Comparison of ENCODE assay signal across 19 cellular contexts in the genomic region with DNA sequence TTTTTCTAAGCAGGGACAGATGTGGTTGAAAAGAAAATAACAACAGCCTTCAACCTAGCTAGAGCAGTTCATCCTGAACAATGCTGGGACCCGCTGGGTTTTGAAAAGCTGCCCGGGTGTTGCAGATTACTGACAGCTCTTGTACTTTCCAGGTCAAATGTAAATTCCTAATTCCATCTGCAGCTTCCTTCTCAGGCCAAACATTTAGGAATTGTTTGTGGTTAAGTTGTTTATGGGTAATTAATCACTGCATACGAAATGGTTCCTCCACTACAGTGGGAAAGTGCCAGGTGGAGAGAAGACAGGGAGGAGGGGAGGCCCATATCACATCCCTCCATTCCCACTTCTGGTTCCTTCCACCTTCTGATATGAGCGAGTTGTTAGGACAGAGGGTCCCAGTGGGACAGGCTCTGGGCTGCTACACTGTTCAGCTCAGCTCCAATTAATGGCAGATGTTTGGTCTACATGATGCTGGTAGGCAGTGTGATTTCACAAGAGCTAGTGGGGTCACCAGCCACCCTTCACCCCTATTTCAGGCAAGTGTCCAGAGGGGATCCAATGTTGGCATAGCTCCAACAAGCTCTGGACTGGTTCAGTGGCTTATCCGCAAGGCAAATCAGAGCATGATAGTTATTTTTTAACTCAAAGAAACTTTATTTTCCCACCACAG.
DNase-seq lines count a peak whose midpoint lies in the region; ATAC-seq, FAIRE-seq and TF ChIP-seq lines count a peak whose summit lies in the region.
"Had no signal": no experiment of that assay in that cellular context is flagged by ENCODE, and none has a peak within 500 bp of the region (broad histone marks: within the 10 kb centered on the region; RNA-seq: fewer than 3 reads in every experiment).

No MANE protein-coding gene starts in this region.

- peaks cover 10% of the 10 kb centered on the region for H3K36me3 Mint-ChIP-seq in astrocyte (ENCODE audit: low read depth, unreplicated experiment)
- peaks cover 3% of the 10 kb centered on the region for H3K36me3 Mint-ChIP-seq in neural progenitor cell

- TF ChIP-seq CTCF in astrocyte (IDR thresholded peaks at IDR 0.05; ENCODE audit: insufficient read depth, low read depth, low read length) (no peak), neural progenitor cell (IDR thresholded peaks at IDR 0.05) (no peak)

- H3K4me1 Mint-ChIP-seq in astrocyte (ENCODE audit: low read depth, unreplicated experiment) (peaks cover 4% of the 10 kb centered on the region), neural progenitor cell (peaks cover 29% of the 10 kb centered on the region)

- H3K36me3 ChIP-seq in astrocyte (ENCODE audit: insufficient read depth, low read length) (no peaks in the 10 kb centered on the region), neural progenitor cell (no peaks in the 10 kb centered on the region)
- H3K36me3 ChIP-seq: MG63 had no signal

- H3K4me1 ChIP-seq in astrocyte (ENCODE audit: insufficient read depth, low read length) (peaks cover 10% of the 10 kb centered on the region), neural progenitor cell (peaks cover 19% of the 10 kb centered on the region)

- H3K79me2 ChIP-seq in astrocyte (ENCODE audit: insufficient read depth, low read length) (no peaks in the 10 kb centered on the region), neural progenitor cell (ENCODE audit: low read depth) (no peaks in the 10 kb centered on the region)

- H3K4me2 ChIP-seq in astrocyte (ENCODE audit: low read length) (no peak overlapping the region), neural progenitor cell (no peak overlapping the region)
- H3K4me2 ChIP-seq: SK-N-SH had no signal

- no peaks in the 10 kb centered on the region for H3K9me3 ChIP-seq in astrocyte (ENCODE audit: insufficient read depth, low read depth, low read length)
- H3K9me3 ChIP-seq in neural progenitor cell (ENCODE audit: low read depth), result no peaks in the 10 kb centered on the region
- H3K9me3 ChIP-seq: MG63, SK-N-SH had no signal

- DNase-seq in Right ventricle myocardium inferior (ENCODE audit: missing footprints), result no peak
- DNase-seq in Right ventricle myocardium superior, result no peak
- DNase-seq in astrocyte (ENCODE audit: low read depth), result peak; percentile 68
- peak; percentile 69 for DNase-seq in fibroblast of the conjunctiva (ENCODE audit: low read depth)
- DNase-seq in superior temporal gyrus (ENCODE audit: extremely low spot score), result no peak
- DNase-seq in neural progenitor cell (ENCODE audit: low spot score), result no peak
- DNase-seq: Calu3, Kasumi-1, MG63, NCI-H2029, NCI-H526 treated with DMSO at 0.1 percent for 48 hours, RPMI8226, SIG-M5, SK-N-SH had no signal

- intact Hi-C loops in Right ventricle myocardium inferior (cut with DNase I), result no loop called here
- intact Hi-C loops in Right ventricle myocardium superior (cut with DNase I), result no loop called here

- peak; percentile 42 for ATAC-seq in Right ventricle myocardium inferior
- ATAC-seq in Right ventricle myocardium superior (ENCODE audit: poor library complexity), result no peak
- no peak for ATAC-seq in HG02852 (IDR thresholded peaks at IDR 0.05; ENCODE audit: unreplicated experiment)
- no peak for ATAC-seq in GM19351 (IDR thresholded peaks at IDR 0.05; ENCODE audit: unreplicated experiment)
- ATAC-seq: HCT116, HepG2 had no signal

- no peaks in the 10 kb centered on the region for H4K20me1 ChIP-seq in astrocyte (ENCODE audit: insufficient read depth, low read length)
- no peaks in the 10 kb centered on the region for H4K20me1 ChIP-seq in neural progenitor cell (ENCODE audit: low read depth)

- H3K4me3 ChIP-seq in astrocyte (ENCODE audit: insufficient read depth, low read depth, low read length) (no peak overlapping the region), neural progenitor cell (no peak overlapping the region)
- H3K4me3 ChIP-seq: MG63 had no signal

- H3K9ac ChIP-seq in astrocyte (ENCODE audit: low read length), result no peak overlapping the region
- H3K9ac ChIP-seq in neural progenitor cell, result no peak overlapping the region
- H3K9ac ChIP-seq: SK-N-SH had no signal

- H2AFZ ChIP-seq in astrocyte (ENCODE audit: low read depth, low read length) (no peak overlapping the region), neural progenitor cell (replicated peaks) (no peak overlapping the region)

- H3K27ac Mint-ChIP-seq in astrocyte (ENCODE audit: unreplicated experiment) (no peak overlapping the region), neural progenitor cell (no peak overlapping the region)

- peaks cover 3% of the 10 kb centered on the region for H3K9me3 Mint-ChIP-seq in astrocyte (ENCODE audit: unreplicated experiment)
- peaks cover 7% of the 10 kb centered on the region for H3K9me3 Mint-ChIP-seq in neural progenitor cell

- H3K4me3 Mint-ChIP-seq in astrocyte (ENCODE audit: unreplicated experiment) (no peak overlapping the region), neural progenitor cell (no peak overlapping the region)

- peaks cover 2% of the 10 kb centered on the region for H3K27me3 Mint-ChIP-seq in astrocyte (ENCODE audit: low read depth, unreplicated experiment)
- H3K27me3 Mint-ChIP-seq in neural progenitor cell (ENCODE audit: insufficient read depth, low read depth), result peaks cover 6% of the 10 kb centered on the region

- peaks cover 6% of the 10 kb centered on the region for H3F3A ChIP-seq in neural progenitor cell (ENCODE audit: low read depth)

- H3K27me3 ChIP-seq in astrocyte (ENCODE audit: insufficient read depth, low read length), result no peaks in the 10 kb centered on the region
- H3K27me3 ChIP-seq in neural progenitor cell, result no peaks in the 10 kb centered on the region
- H3K27me3 ChIP-seq: MG63 had no signal

- H3K27ac ChIP-seq in astrocyte (ENCODE audit: low read depth, low read length) (no peak overlapping the region), neural progenitor cell (no peak overlapping the region)

- no peak for FAIRE-seq in astrocyte (lab: Jason Lieb, UNC)
- FAIRE-seq: GM19239, HepG2 had no signal

Comparison
In these comparisons a context has a peak if more than half of its experiments do, and no peak if none do; other contexts are left out.
1. DNase-seq: peak in astrocyte (single experiment) and fibroblast of the conjunctiva (single experiment); none in Right ventricle myocardium inferior (single experiment), Right ventricle myocardium superior (single experiment), superior temporal gyrus (single experiment) and neural progenitor cell (single experiment).